Comparison of ENCODE assay signal across 15 cellular contexts in genomic region chr4:130257271-130257670, GRCh38.
DNase-seq lines count a peak whose midpoint lies in the region; ATAC-seq, FAIRE-seq and TF ChIP-seq lines count a peak whose summit lies in the region.
"Had no signal": no experiment of that assay in that cellular context is flagged by ENCODE, and none has a peak within 500 bp of the region (broad histone marks: within the 10 kb centered on the region; RNA-seq: fewer than 3 reads in every experiment).

No MANE protein-coding gene starts in this region.

- H3K36me3 ChIP-seq in bronchial epithelial cell (ENCODE audit: control insufficient read depth, insufficient read depth, low read length), result no peaks in the 10 kb centered on the region
- H3K36me3 ChIP-seq in aorta (ENCODE audit: control insufficient read depth in 1 of 2, insufficient read depth in 2 of 2, low read length in 1 of 2), result no peaks in the 10 kb centered on the region
- no peaks in the 10 kb centered on the region for H3K36me3 ChIP-seq in heart left ventricle

- peak; percentile 10 for DNase-seq in AG08395 (ENCODE audit: low spot score)
- DNase-seq in HT1080 (ENCODE audit: low read depth), result peak; percentile 86
- DNase-seq in bronchial epithelial cell (ENCODE audit: low read depth), result peak; percentile 75
- DNase-seq in iris pigment epithelial cell (ENCODE audit: low read depth), result peak; percentile 71
- DNase-seq in NCI-H1436 treated with DMSO at 0.1 percent for 48 hours (lab: John Stamatoyannopoulos, UW), result no peak
- no peak for DNase-seq in aorta
- no peak for DNase-seq in effector CD8-positive, alpha-beta T cell (lab: John Stamatoyannopoulos, UW)
- DNase-seq in heart left ventricle, result no peak
- DNase-seq: activated CD4-positive, alpha-beta T cell treated with anti-CD3 and anti-CD28 coated beads for 48 hours; AML-193; NCI-H226; posterior cingulate gyrus; stimulated activated CD4-positive, alpha-beta T cell treated with anti-CD3 and anti-CD28 coated beads, Interleukin-2, amount 100 ng/mL, for 48 hours had no signal

- no peak for FAIRE-seq in bronchial epithelial cell (lab: Jason Lieb, UNC)
- FAIRE-seq: GM19239 had no signal

- intact Hi-C loops in aorta (cut with DNase I) (no loop called here), heart left ventricle (cut with DNase I) (no loop called here)

- no peak for TF ChIP-seq POLR2A in heart left ventricle (IDR thresholded peaks at IDR 0.05)

- H3K4me1 ChIP-seq in aorta (ENCODE audit: control insufficient read depth in 1 of 2, insufficient read depth in 2 of 2, low read length in 2 of 2) (no peaks in the 10 kb centered on the region), heart left ventricle (no peaks in the 10 kb centered on the region)

- H3K27ac ChIP-seq in aorta (ENCODE audit: low read depth in 1 of 2, low read length in 2 of 2) (no peak overlapping the region), heart left ventricle (no peak overlapping the region)

- ATAC-seq in aorta (ENCODE audit: low FRiP score) (no peak), heart left ventricle (no peak)
- ATAC-seq: stimulated activated memory B cell treated with anti-CD40 and anti-IgM and Interleukin-4, amounts not matched to agents 10 μg/mL and 1 μg/mL and 100 μg/mL, for 72 hours had no signal

- no peaks in the 10 kb centered on the region for H3K27me3 ChIP-seq in bronchial epithelial cell (ENCODE audit: control insufficient read depth, insufficient read depth, low read length)
- no peaks in the 10 kb centered on the region for H3K27me3 ChIP-seq in aorta (ENCODE audit: control insufficient read depth in 1 of 2, insufficient read depth in 2 of 2, low read length in 1 of 2)
- H3K27me3 ChIP-seq in heart left ventricle, result no peaks in the 10 kb centered on the region

- H3K4me3 ChIP-seq in bronchial epithelial cell (ENCODE audit: low read depth, low read length), result no peak overlapping the region
- no peak overlapping the region for H3K4me3 ChIP-seq in aorta (ENCODE audit: low read length in 2 of 2)
- H3K4me3 ChIP-seq in heart left ventricle, result no peak overlapping the region

- WGBS in aorta, 2 donors, result 19% methylated on average over 2 of the region's 2 CpGs
- WGBS in heart left ventricle, 4 donors, result 48 to 53% (median 50%) methylated on average over 2 of the region's 2 CpGs

- TF ChIP-seq CTCF in bronchial epithelial cell (IDR thresholded peaks at IDR 0.05; ENCODE audit: insufficient read depth, low read length, severe bottlenecking) (no peak), heart left ventricle (IDR thresholded peaks at IDR 0.05) (no peak)

- H3K9me3 ChIP-seq in aorta (ENCODE audit: control insufficient read depth, low read length) (no peaks in the 10 kb centered on the region), heart left ventricle (peaks cover 0 to 3% (median 0%) of the 10 kb centered on the region in 12 donors)

Comparison
In these comparisons a context has a peak if more than half of its experiments do, and no peak if none do; other contexts are left out.
1. DNase-seq: peak in AG08395 (single experiment), HT1080 (single experiment), bronchial epithelial cell (single experiment) and iris pigment epithelial cell (single experiment); none in NCI-H1436 treated with DMSO at 0.1 percent for 48 hours (single experiment), aorta (0 of 2), effector CD8-positive, alpha-beta T cell (single experiment) and heart left ventricle (0 of 5).